In the genomic region with DNA sequence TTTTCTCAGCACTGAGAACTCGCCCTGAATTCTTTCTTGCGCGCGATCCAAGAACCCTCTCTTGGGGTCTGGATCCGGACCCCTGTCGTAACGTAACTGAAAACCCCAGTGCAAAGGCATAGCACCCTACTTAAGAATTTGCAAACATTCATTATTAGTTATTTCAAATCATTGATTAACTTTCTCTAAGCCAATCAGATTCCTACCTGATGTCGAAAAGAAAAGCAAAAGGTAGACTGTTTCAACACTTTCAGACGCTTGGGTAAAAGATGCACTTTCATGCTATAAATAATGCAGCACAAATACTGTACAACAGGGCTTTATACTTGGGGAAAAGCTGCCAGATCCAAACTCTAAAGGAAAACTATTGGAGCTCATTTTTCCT, we compare ENCODE assay signal across 10 cellular contexts. TPM values are rescaled to one million over a fixed set of nuclear protein-coding genes. Genes with fewer than 3 reads are reported as not detected.
DNase-seq lines count a peak whose midpoint lies in the region; TF ChIP-seq lines count a peak whose summit lies in the region.
"Had no signal": no experiment of that assay in that cellular context is flagged by ENCODE, and none has a peak within 500 bp of the region (broad histone marks: within the 10 kb centered on the region; RNA-seq: fewer than 3 reads in every experiment).

No MANE protein-coding gene starts in this region.

- H3K4me3 Mint-ChIP-seq in activated CD4-positive, alpha-beta T cell treated with anti-CD3 and anti-CD28 coated beads, Interleukin-2, amount 10 ng/mL, durations not matched to agents 7 days and 5 days: no peak overlapping the region
- H3K4me3 Mint-ChIP-seq in MCF 10A (ENCODE audit: unreplicated experiment): no peak overlapping the region
- H3K4me3 Mint-ChIP-seq in activated CD4-positive, alpha-beta T cell treated with anti-CD3 and anti-CD28 coated beads, Interleukin-2, amount 10 ng/mL, durations not matched to agents 24 days and 14 days: no peak overlapping the region
- H3K4me3 Mint-ChIP-seq: CD4-positive, alpha-beta T cell had no signal

- H3K4me3 ChIP-seq in mesendoderm (ENCODE audit: low read length) (no peak overlapping the region), transverse colon (peak overlapping the region in 3 of 4 donors; percentile 28 to 87 (median 49))

- no peak overlapping the region for H2BK120ac ChIP-seq in mesendoderm (ENCODE audit: low read depth, low read length)

- intact Hi-C loops in MCF 10A (cut with micrococcal nuclease): no loop called here
- intact Hi-C loops in transverse colon (cut with DNase I; ENCODE audit: low total_unique reads): no loop called here
- intact Hi-C loops in activated CD4-positive, alpha-beta T cell treated with anti-CD3 and anti-CD28 coated beads, Interleukin-2, amount 10 ng/mL, durations not matched to agents 24 days and 14 days (cut with micrococcal nuclease): loop anchor here (5.0 kb wide), 2 partner anchors 149 to 456 kb away; a partner anchor contains a TSS

- no peaks in the 10 kb centered on the region for H3K9me3 ChIP-seq in transverse colon

- TSS peak; percentile 66 for BruUV-seq in MCF 10A (replicated peaks; lab: Mats Ljungman, UMichigan)

- no peaks in the 10 kb centered on the region for H3K9me3 Mint-ChIP-seq in activated CD4-positive, alpha-beta T cell treated with anti-CD3 and anti-CD28 coated beads, Interleukin-2, amount 10 ng/mL, durations not matched to agents 7 days and 5 days
- no peaks in the 10 kb centered on the region for H3K9me3 Mint-ChIP-seq in MCF 10A (ENCODE audit: unreplicated experiment)
- no peaks in the 10 kb centered on the region for H3K9me3 Mint-ChIP-seq in activated CD4-positive, alpha-beta T cell treated with anti-CD3 and anti-CD28 coated beads, Interleukin-2, amount 10 ng/mL, durations not matched to agents 24 days and 14 days
- H3K9me3 Mint-ChIP-seq: CD4-positive, alpha-beta T cell; nephron had no signal

- DNase-seq in activated CD4-positive, alpha-beta T cell treated with anti-CD3 and anti-CD28 coated beads, Interleukin-2, amount 10 ng/mL, durations not matched to agents 7 days and 5 days: no peak
- no peak for DNase-seq in activated CD4-positive, alpha-beta T cell treated with anti-CD3 and anti-CD28 coated beads, Interleukin-2, amount 50 U/mL, for 48 hours
- DNase-seq in MCF 10A (ENCODE audit: unreplicated experiment) (no peak), mesendoderm (no peak), transverse colon (no peak), RKO (ENCODE audit: low spot score) (no peak), SIG-M5 (lab: John Stamatoyannopoulos, UW) (no peak)
- no peak for DNase-seq in activated CD4-positive, alpha-beta T cell treated with anti-CD3 and anti-CD28 coated beads, Interleukin-2, amount 10 ng/mL, durations not matched to agents 24 days and 14 days

- H2BK15ac ChIP-seq in mesendoderm (replicated peaks; ENCODE audit: low read depth): no peak overlapping the region

- H3K79me1 ChIP-seq in mesendoderm (ENCODE audit: low read length): no peaks in the 10 kb centered on the region

- peak overlapping the region; percentile 63 for H3K9ac ChIP-seq in mesendoderm (ENCODE audit: low read length)

- H3K27ac Mint-ChIP-seq in activated CD4-positive, alpha-beta T cell treated with anti-CD3 and anti-CD28 coated beads, Interleukin-2, amount 10 ng/mL, durations not matched to agents 7 days and 5 days: peak overlapping the region; percentile 32
- no peak overlapping the region for H3K27ac Mint-ChIP-seq in MCF 10A (ENCODE audit: low read depth, unreplicated experiment)
- no peak overlapping the region for H3K27ac Mint-ChIP-seq in activated CD4-positive, alpha-beta T cell treated with anti-CD3 and anti-CD28 coated beads, Interleukin-2, amount 10 ng/mL, durations not matched to agents 24 days and 14 days
- H3K27ac Mint-ChIP-seq: CD4-positive, alpha-beta T cell had no signal

- H3K27me3 ChIP-seq in mesendoderm (ENCODE audit: insufficient read depth, low read length, poor library complexity) (no peaks in the 10 kb centered on the region), transverse colon (no peaks in the 10 kb centered on the region)

- no peaks in the 10 kb centered on the region for H3K4me1 ChIP-seq in mesendoderm (ENCODE audit: control insufficient read depth, low read depth, low read length)
- peaks cover 0 to 16% (median 5%) of the 10 kb centered on the region in 4 donors for H3K4me1 ChIP-seq in transverse colon

- H3K56ac ChIP-seq in mesendoderm (ENCODE audit: low read length): peak overlapping the region; percentile 73

- H3K27ac ChIP-seq in mesendoderm (ENCODE audit: low read depth, low read length) (no peak overlapping the region), transverse colon (peak overlapping the region; percentile 71 to 84 (median 78))

- no peaks in the 10 kb centered on the region for H3K36me3 Mint-ChIP-seq in activated CD4-positive, alpha-beta T cell treated with anti-CD3 and anti-CD28 coated beads, Interleukin-2, amount 10 ng/mL, durations not matched to agents 7 days and 5 days (ENCODE audit: low read depth)
- H3K36me3 Mint-ChIP-seq in MCF 10A (ENCODE audit: insufficient read depth, unreplicated experiment): peaks cover 12% of the 10 kb centered on the region
- no peaks in the 10 kb centered on the region for H3K36me3 Mint-ChIP-seq in activated CD4-positive, alpha-beta T cell treated with anti-CD3 and anti-CD28 coated beads, Interleukin-2, amount 10 ng/mL, durations not matched to agents 24 days and 14 days (ENCODE audit: low read depth)

- peaks cover 5% of the 10 kb centered on the region for H3K27me3 Mint-ChIP-seq in activated CD4-positive, alpha-beta T cell treated with anti-CD3 and anti-CD28 coated beads, Interleukin-2, amount 10 ng/mL, durations not matched to agents 7 days and 5 days
- no peaks in the 10 kb centered on the region for H3K27me3 Mint-ChIP-seq in MCF 10A (ENCODE audit: insufficient read depth, unreplicated experiment)
- H3K27me3 Mint-ChIP-seq in activated CD4-positive, alpha-beta T cell treated with anti-CD3 and anti-CD28 coated beads, Interleukin-2, amount 10 ng/mL, durations not matched to agents 24 days and 14 days: peaks cover 6% of the 10 kb centered on the region

- H3K4me2 ChIP-seq in mesendoderm (ENCODE audit: low read length): no peak overlapping the region

- no peaks in the 10 kb centered on the region for H3K79me2 ChIP-seq in mesendoderm (ENCODE audit: control insufficient read depth, insufficient read depth, low read length)

- peak overlapping the region; percentile 87 for H4K5ac ChIP-seq in mesendoderm (ENCODE audit: low read length)

- no CpG with 5 or more reads among the region's 9 CpGs for WGBS in mesendoderm (ENCODE audit: extremely low coverage, insufficient coverage, low lambda C conversion rate)
- 80 to 81% methylated on average over 9 of the region's 9 CpGs for WGBS in transverse colon (ENCODE audit: low coverage in 1 of 2), 2 donors

- TF ChIP-seq EP300 in transverse colon (IDR thresholded peaks at IDR 0.05; ENCODE audit: low read depth): no peak

- H2BK5ac ChIP-seq in mesendoderm (ENCODE audit: low read length): no peak overlapping the region

- H2AK5ac ChIP-seq in mesendoderm (ENCODE audit: low read length): no peak overlapping the region

- H3K36me3 ChIP-seq in mesendoderm (ENCODE audit: control insufficient read depth, insufficient read depth, low read length): no peaks in the 10 kb centered on the region
- no peaks in the 10 kb centered on the region for H3K36me3 ChIP-seq in transverse colon

- no peak for TF ChIP-seq POLR2A in transverse colon (IDR thresholded peaks at IDR 0.05)

- in situ Hi-C loops in transverse colon (cut with MboI; ENCODE audit: low pct_ligation_motif_present in 1 of 4, low pct_unique_long_range_greater_than_20kb in 1 of 4, low sequenced_read_pairs in 3 of 4): no loop called here

- H3K23ac ChIP-seq in mesendoderm (ENCODE audit: low read length): no peak overlapping the region

- CTCF ChIA-PET in activated CD4-positive, alpha-beta T cell treated with anti-CD3 and anti-CD28 coated beads, Interleukin-2, amount 10 ng/mL, durations not matched to agents 7 days and 5 days (lab: Charles Lee): interaction anchor here (0.6 to 1.3 kb wide), 4 partner anchors 15 to 475 kb away, joined by 3 to 5 read pairs (median 4); no protein-coding TSS in a partner anchor
- CTCF ChIA-PET in MCF 10A (lab: Yijun Ruan, JAX): interaction anchor here (0.7 to 2.5 kb wide), 7 partner anchors 9 to 423 kb away, joined by 3 to 19 read pairs (median 3); no protein-coding TSS in a partner anchor

- TF ChIP-seq CTCF in MCF 10A (IDR thresholded peaks at IDR 0.05; ENCODE audit: unreplicated experiment): no peak
- TF ChIP-seq CTCF in transverse colon (IDR thresholded peaks at IDR 0.05): no peak

- POLR2A ChIA-PET in activated CD4-positive, alpha-beta T cell treated with anti-CD3 and anti-CD28 coated beads, Interleukin-2, amount 10 ng/mL, durations not matched to agents 7 days and 5 days (lab: Charles Lee): interaction anchor here (0.7 kb wide), 1 partner anchor 137 kb away, joined by 5 read pairs; no protein-coding TSS in a partner anchor
- POLR2A ChIA-PET in MCF 10A (lab: Yijun Ruan, JAX): interaction anchor here (0.6 to 2.9 kb wide), 9 partner anchors 9 to 291 kb away, joined by 3 to 12 read pairs (median 5); no protein-coding TSS in a partner anchor

- H4K8ac ChIP-seq in mesendoderm (ENCODE audit: low read depth, low read length): no peak overlapping the region

- H3K4ac ChIP-seq in mesendoderm (ENCODE audit: low read depth, low read length): no peak overlapping the region

- no peak overlapping the region for H3K18ac ChIP-seq in mesendoderm (ENCODE audit: low read length)

- H3K4me1 Mint-ChIP-seq in activated CD4-positive, alpha-beta T cell treated with anti-CD3 and anti-CD28 coated beads, Interleukin-2, amount 10 ng/mL, durations not matched to agents 7 days and 5 days: peaks cover 4% of the 10 kb centered on the region
- no peaks in the 10 kb centered on the region for H3K4me1 Mint-ChIP-seq in MCF 10A (ENCODE audit: insufficient read depth, unreplicated experiment)
- H3K4me1 Mint-ChIP-seq in activated CD4-positive, alpha-beta T cell treated with anti-CD3 and anti-CD28 coated beads, Interleukin-2, amount 10 ng/mL, durations not matched to agents 24 days and 14 days: peaks cover 7% of the 10 kb centered on the region
- H3K4me1 Mint-ChIP-seq: nephron had no signal

RNA-seq across cellular contexts. Expression of a gene that starts 0.8 kb away (rescaled TPM):
- 10 to 100 TPM in 1 of 2 experiments, 1 to 10 TPM in 1; 10.0 to 11.8 TPM for total RNA-seq in activated CD4-positive, alpha-beta T cell treated with anti-CD3 and anti-CD28 coated beads, Interleukin-2, amount 10 ng/mL, durations not matched to agents 7 days and 5 days
- total RNA-seq in MCF 10A (2022) (32.5 and 39.6 TPM in 2 replicates), transverse colon (10 to 100 TPM; 10.4 to 92.9 (median 36.4) TPM)
- polyA plus RNA-seq in mesendoderm (2013, experiment 1 of 2): 12.3 TPM
- polyA plus RNA-seq in mesendoderm (2013, experiment 2 of 2): 12.2 TPM
- 12.1 and 15.6 TPM in 2 replicates for total RNA-seq in activated CD4-positive, alpha-beta T cell treated with anti-CD3 and anti-CD28 coated beads, Interleukin-2, amount 10 ng/mL, durations not matched to agents 24 days and 14 days
